In the genomic region with DNA sequence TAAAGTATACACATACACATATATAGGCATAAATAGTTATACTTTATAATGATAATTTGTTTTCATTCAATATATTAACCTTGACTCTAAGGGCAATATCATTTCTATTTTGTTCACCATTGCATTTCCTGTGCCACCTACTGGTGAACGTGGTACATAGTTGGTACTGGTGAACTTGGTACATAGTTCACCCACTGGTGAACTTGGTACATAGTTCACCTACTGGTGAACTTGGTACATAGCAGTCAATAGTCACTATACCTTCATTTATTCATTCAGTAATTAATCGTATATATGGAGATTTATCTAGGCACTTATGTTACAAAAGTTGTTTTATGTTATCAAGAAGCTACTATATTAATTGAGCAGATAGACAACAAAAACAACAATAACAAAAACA, we compare ENCODE assay signal across 9 cellular contexts.
A peak's percentile ranks its signal among the peaks of the same experiment; 100 is the strongest.
DNase-seq lines count a peak whose midpoint lies in the region; ATAC-seq and FAIRE-seq lines count a peak whose summit lies in the region.
"Had no signal": no experiment of that assay in that cellular context is flagged by ENCODE, and none has a peak within 500 bp of the region (broad histone marks: within the 10 kb centered on the region; RNA-seq: fewer than 3 reads in every experiment).

No MANE protein-coding gene starts in this region.

- ATAC-seq in HG03196 (IDR thresholded peaks at IDR 0.05; ENCODE audit: unreplicated experiment) (peak; percentile 90), HG03354 (IDR thresholded peaks at IDR 0.05; ENCODE audit: poor library complexity, severe bottlenecking, unreplicated experiment) (no peak)

- no peak for FAIRE-seq in urothelium cell line (lab: Jason Lieb, UNC)

- DNase-seq in SIG-M5 treated with dmso at 0.1 percent for 504 hours (lab: John Stamatoyannopoulos, UW; ENCODE audit: unreplicated experiment): peak; percentile 3
- no peak for DNase-seq in SIG-M5 (lab: John Stamatoyannopoulos, UW)
- DNase-seq in SW 1271 (lab: John Stamatoyannopoulos, UW): peak; percentile 12 to 25
- peak; percentile 1 for DNase-seq in urothelium cell line (ENCODE audit: low spot score)
- no peak for DNase-seq in dermis blood vessel endothelial cell
- no peak for DNase-seq in effector CD8-positive, alpha-beta T cell (lab: John Stamatoyannopoulos, UW)
- DNase-seq: tibial artery had no signal

Comparison
In these comparisons a context has a peak if more than half of its experiments do, and no peak if none do; other contexts are left out.
1. DNase-seq: peak in SIG-M5 treated with dmso at 0.1 percent for 504 hours (single experiment), SW 1271 (2 of 2) and urothelium cell line (single experiment); none in SIG-M5 (single experiment), dermis blood vessel endothelial cell (single experiment) and effector CD8-positive, alpha-beta T cell (single experiment).